ENCODE assay signal across 1 cellular context in genomic region chr5:180898621-180899246, GRCh38.
TF ChIP-seq lines count a peak whose summit lies in the region.

A gene with protein sequence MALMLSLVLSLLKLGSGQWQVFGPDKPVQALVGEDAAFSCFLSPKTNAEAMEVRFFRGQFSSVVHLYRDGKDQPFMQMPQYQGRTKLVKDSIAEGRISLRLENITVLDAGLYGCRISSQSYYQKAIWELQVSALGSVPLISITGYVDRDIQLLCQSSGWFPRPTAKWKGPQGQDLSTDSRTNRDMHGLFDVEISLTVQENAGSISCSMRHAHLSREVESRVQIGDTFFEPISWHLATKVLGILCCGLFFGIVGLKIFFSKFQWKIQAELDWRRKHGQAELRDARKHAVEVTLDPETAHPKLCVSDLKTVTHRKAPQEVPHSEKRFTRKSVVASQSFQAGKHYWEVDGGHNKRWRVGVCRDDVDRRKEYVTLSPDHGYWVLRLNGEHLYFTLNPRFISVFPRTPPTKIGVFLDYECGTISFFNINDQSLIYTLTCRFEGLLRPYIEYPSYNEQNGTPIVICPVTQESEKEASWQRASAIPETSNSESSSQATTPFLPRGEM (plus strand): TSS chr5:180899159. CDS start chr5:180899311, 152 bp downstream.

TF ChIP-seq in SK-N-SH, 30 proteins besides CTCF, POLR2A, EP300 and RAD21 (continued from another document):
- no peak for TF ChIP-seq FOXJ3 (CRISPR knock-in tag; IDR thresholded peaks at IDR 0.05)
- TF ChIP-seq, protein P1, sequence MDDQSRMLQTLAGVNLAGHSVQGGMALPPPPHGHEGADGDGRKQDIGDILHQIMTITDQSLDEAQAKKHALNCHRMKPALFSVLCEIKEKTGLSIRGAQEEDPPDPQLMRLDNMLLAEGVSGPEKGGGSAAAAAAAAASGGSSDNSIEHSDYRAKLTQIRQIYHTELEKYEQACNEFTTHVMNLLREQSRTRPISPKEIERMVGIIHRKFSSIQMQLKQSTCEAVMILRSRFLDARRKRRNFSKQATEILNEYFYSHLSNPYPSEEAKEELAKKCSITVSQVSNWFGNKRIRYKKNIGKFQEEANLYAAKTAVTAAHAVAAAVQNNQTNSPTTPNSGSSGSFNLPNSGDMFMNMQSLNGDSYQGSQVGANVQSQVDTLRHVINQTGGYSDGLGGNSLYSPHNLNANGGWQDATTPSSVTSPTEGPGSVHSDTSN (IDR thresholded peaks at IDR 0.05), result no peak
TF ChIP-seq in SK-N-SH: peak in this region for 0.
